ENCODE assay signal across 1 cellular context in the genomic region with DNA sequence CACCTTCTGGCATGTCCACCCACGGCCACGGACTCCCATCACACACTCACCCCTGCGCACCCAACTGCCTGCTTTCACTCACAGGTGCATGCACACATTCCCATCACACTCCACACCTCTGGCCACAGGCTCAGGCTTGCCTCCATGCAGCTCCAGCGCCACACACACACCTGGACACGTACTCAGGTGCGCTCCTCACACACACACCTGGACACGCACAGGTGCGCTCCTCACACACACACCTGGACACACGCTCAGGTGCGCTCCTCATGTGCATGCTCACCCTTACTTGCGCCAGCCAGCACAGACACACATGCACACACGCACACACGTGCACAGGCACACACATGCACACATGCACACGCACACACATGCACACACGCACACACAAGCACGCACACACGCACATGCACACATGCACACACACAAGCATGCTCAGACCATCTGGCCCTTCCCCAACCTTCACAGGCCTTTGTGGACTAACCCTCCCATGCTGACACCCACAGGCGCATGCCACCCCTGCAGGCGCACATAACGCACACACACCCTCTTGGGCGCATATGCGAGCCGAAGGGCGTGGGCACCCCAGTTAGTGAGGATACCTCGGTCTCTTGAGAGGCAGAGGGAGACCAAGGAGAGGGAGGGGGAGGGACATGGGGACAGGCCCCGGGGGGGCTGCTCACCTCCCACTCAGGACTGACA.
TF ChIP-seq lines count a peak whose summit lies in the region.

No MANE protein-coding gene starts in this region.

TF ChIP-seq in HEK293, 187 proteins besides CTCF, POLR2A, EP300 and RAD21 (continued from another document):
- TF ChIP-seq, protein P1, sequence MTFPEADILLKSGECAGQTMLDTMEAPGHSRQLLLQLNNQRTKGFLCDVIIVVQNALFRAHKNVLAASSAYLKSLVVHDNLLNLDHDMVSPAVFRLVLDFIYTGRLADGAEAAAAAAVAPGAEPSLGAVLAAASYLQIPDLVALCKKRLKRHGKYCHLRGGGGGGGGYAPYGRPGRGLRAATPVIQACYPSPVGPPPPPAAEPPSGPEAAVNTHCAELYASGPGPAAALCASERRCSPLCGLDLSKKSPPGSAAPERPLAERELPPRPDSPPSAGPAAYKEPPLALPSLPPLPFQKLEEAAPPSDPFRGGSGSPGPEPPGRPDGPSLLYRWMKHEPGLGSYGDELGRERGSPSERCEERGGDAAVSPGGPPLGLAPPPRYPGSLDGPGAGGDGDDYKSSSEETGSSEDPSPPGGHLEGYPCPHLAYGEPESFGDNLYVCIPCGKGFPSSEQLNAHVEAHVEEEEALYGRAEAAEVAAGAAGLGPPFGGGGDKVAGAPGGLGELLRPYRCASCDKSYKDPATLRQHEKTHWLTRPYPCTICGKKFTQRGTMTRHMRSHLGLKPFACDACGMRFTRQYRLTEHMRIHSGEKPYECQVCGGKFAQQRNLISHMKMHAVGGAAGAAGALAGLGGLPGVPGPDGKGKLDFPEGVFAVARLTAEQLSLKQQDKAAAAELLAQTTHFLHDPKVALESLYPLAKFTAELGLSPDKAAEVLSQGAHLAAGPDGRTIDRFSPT (tag by site-specific recombination; IDR thresholded peaks at IDR 0.05): peak; percentile 22; the same call in 1 of the 2 replicates
- TF ChIP-seq, protein P2, sequence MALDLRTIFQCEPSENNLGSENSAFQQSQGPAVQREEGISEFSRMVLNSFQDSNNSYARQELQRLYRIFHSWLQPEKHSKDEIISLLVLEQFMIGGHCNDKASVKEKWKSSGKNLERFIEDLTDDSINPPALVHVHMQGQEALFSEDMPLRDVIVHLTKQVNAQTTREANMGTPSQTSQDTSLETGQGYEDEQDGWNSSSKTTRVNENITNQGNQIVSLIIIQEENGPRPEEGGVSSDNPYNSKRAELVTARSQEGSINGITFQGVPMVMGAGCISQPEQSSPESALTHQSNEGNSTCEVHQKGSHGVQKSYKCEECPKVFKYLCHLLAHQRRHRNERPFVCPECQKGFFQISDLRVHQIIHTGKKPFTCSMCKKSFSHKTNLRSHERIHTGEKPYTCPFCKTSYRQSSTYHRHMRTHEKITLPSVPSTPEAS (tag by site-specific recombination; IDR thresholded peaks at IDR 0.05): peak; percentile 97
- TF ChIP-seq ZNF521 (tag by site-specific recombination; IDR thresholded peaks at IDR 0.05): no peak
- TF ChIP-seq EGR2 (tag by site-specific recombination; IDR thresholded peaks at IDR 0.05; ENCODE audit: low read depth): peak; percentile 55; the same call in 1 of the 2 replicates
- TF ChIP-seq, protein P3, sequence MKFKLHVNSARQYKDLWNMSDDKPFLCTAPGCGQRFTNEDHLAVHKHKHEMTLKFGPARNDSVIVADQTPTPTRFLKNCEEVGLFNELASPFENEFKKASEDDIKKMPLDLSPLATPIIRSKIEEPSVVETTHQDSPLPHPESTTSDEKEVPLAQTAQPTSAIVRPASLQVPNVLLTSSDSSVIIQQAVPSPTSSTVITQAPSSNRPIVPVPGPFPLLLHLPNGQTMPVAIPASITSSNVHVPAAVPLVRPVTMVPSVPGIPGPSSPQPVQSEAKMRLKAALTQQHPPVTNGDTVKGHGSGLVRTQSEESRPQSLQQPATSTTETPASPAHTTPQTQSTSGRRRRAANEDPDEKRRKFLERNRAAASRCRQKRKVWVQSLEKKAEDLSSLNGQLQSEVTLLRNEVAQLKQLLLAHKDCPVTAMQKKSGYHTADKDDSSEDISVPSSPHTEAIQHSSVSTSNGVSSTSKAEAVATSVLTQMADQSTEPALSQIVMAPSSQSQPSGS (tag by site-specific recombination; IDR thresholded peaks at IDR 0.05; ENCODE audit: low read depth): no peak
- no peak for TF ChIP-seq ZBTB21 (tag by site-specific recombination; IDR thresholded peaks at IDR 0.05)
- no peak for TF ChIP-seq RBAK (tag by site-specific recombination; IDR thresholded peaks at IDR 0.05)
